In genomic region chr1:152392909-152393308, GRCh38 we compare ENCODE assay signal across 1 cellular context.
TF ChIP-seq lines count a peak whose summit lies in the region.

No MANE protein-coding gene starts in this region.

TF ChIP-seq in HEK293, 187 proteins besides CTCF, POLR2A, EP300 and RAD21 (continued from another document):
- TF ChIP-seq ZNF747 (tag by site-specific recombination; IDR thresholded peaks at IDR 0.05) (no peak), ZBTB1 (tag by site-specific recombination; IDR thresholded peaks at IDR 0.05) (no peak), ZNF37A (tag by site-specific recombination; IDR thresholded peaks at IDR 0.05) (no peak), ZBTB21 (tag by site-specific recombination; IDR thresholded peaks at IDR 0.05) (no peak), ZNF629 (tag by site-specific recombination; IDR thresholded peaks at IDR 0.05) (no peak), HOXA7 (CRISPR knock-in tag; IDR thresholded peaks at IDR 0.05; ENCODE audit: borderline replicate concordance) (no peak), ZNF202 (tag by site-specific recombination; IDR thresholded peaks at IDR 0.05; ENCODE audit: borderline replicate concordance) (no peak), ZNF274 (IDR thresholded peaks at IDR 0.05; ENCODE audit: low read length) (no peak), ZNF274 (tag by site-specific recombination; IDR thresholded peaks at IDR 0.05; ENCODE audit: borderline replicate concordance) (no peak), ZNF266 (tag by site-specific recombination; IDR thresholded peaks at IDR 0.05; ENCODE audit: low read depth) (no peak), INSM2 (tag by site-specific recombination; IDR thresholded peaks at IDR 0.05) (no peak; the same call in 1 of the 2 replicates), MZF1 (tag by site-specific recombination; IDR thresholded peaks at IDR 0.05; ENCODE audit: borderline replicate concordance) (no peak)
